In genomic region chr2:176157499-176158305, GRCh38 we compare ENCODE assay signal across 1 cellular context.
TF ChIP-seq lines count a peak whose summit lies in the region.

No MANE protein-coding gene starts in this region.

TF ChIP-seq in HEK293, 187 proteins besides CTCF, POLR2A, EP300 and RAD21 (continued from another document and continues in another):
- TF ChIP-seq, protein P1, sequence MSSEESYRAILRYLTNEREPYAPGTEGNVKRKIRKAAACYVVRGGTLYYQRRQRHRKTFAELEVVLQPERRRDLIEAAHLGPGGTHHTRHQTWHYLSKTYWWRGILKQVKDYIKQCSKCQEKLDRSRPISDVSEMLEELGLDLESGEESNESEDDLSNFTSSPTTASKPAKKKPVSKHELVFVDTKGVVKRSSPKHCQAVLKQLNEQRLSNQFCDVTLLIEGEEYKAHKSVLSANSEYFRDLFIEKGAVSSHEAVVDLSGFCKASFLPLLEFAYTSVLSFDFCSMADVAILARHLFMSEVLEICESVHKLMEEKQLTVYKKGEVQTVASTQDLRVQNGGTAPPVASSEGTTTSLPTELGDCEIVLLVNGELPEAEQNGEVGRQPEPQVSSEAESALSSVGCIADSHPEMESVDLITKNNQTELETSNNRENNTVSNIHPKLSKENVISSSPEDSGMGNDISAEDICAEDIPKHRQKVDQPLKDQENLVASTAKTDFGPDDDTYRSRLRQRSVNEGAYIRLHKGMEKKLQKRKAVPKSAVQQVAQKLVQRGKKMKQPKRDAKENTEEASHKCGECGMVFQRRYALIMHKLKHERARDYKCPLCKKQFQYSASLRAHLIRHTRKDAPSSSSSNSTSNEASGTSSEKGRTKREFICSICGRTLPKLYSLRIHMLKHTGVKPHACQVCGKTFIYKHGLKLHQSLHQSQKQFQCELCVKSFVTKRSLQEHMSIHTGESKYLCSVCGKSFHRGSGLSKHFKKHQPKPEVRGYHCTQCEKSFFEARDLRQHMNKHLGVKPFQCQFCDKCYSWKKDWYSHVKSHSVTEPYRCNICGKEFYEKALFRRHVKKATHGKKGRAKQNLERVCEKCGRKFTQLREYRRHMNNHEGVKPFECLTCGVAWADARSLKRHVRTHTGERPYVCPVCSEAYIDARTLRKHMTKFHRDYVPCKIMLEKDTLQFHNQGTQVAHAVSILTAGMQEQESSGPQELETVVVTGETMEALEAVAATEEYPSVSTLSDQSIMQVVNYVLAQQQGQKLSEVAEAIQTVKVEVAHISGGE (tag by site-specific recombination; conservative IDR thresholded peaks at IDR 0.05; ENCODE audit: low read depth) = no peak
- TF ChIP-seq YY1 (tag by site-specific recombination; IDR thresholded peaks at IDR 0.05) (peak; percentile 65), ZNF146 (tag by site-specific recombination; IDR thresholded peaks at IDR 0.05) (no peak), ZNF837 (tag by site-specific recombination; IDR thresholded peaks at IDR 0.05) (no peak), KLF17 (tag by site-specific recombination; IDR thresholded peaks at IDR 0.05) (peak; percentile 73; the same call in 1 of the 2 replicates), ZNF426 (tag by site-specific recombination; IDR thresholded peaks at IDR 0.05) (no peak), ZNF792 (tag by site-specific recombination; IDR thresholded peaks at IDR 0.05) (no peak; the same call in 1 of the 2 replicates), ZNF473 (tag by site-specific recombination; IDR thresholded peaks at IDR 0.05) (no peak), ZNF660 (tag by site-specific recombination; IDR thresholded peaks at IDR 0.05) (no peak), KLF9 (tag by site-specific recombination; IDR thresholded peaks at IDR 0.05; ENCODE audit: low read depth) (peak; percentile 33; the same call in 1 of the 2 replicates), KLF7 (tag by site-specific recombination; IDR thresholded peaks at IDR 0.05; ENCODE audit: borderline replicate concordance) (no peak), ZNF664 (tag by site-specific recombination; IDR thresholded peaks at IDR 0.05) (0 out of 2 replicates have a peak, but pooled peaks have one; percentile 14), ZBTB6 (tag by site-specific recombination; IDR thresholded peaks at IDR 0.05) (no peak), ZNF138 (tag by site-specific recombination; IDR thresholded peaks at IDR 0.05; ENCODE audit: borderline replicate concordance) (no peak), SETDB1 (IDR thresholded peaks at IDR 0.05; ENCODE audit: insufficient read length, low read length) (no peak), ZNF416 (tag by site-specific recombination; IDR thresholded peaks at IDR 0.05) (no peak), ZNF114 (tag by site-specific recombination; IDR thresholded peaks at IDR 0.05) (no peak), ZNF701 (tag by site-specific recombination; IDR thresholded peaks at IDR 0.05) (no peak), ZBTB48 (tag by site-specific recombination; IDR thresholded peaks at IDR 0.05) (peak; percentile 66; the same call in 1 of the 2 replicates), ZNF621 (tag by site-specific recombination; IDR thresholded peaks at IDR 0.05) (no peak), ZBTB1 (tag by site-specific recombination; IDR thresholded peaks at IDR 0.05) (no peak; the same call in 1 of the 2 replicates), ZNF214 (tag by site-specific recombination; IDR thresholded peaks at IDR 0.05; ENCODE audit: borderline replicate concordance) (no peak), ZNF488 (tag by site-specific recombination; IDR thresholded peaks at IDR 0.05) (no peak), ZNF791 (tag by site-specific recombination; IDR thresholded peaks at IDR 0.05) (no peak), ZNF266 (tag by site-specific recombination; IDR thresholded peaks at IDR 0.05; ENCODE audit: low read depth) (no peak), ZNF292 (tag by site-specific recombination; IDR thresholded peaks at IDR 0.05; ENCODE audit: borderline replicate concordance, low read depth) (no peak), ZNF768 (tag by site-specific recombination; IDR thresholded peaks at IDR 0.05) (no peak), HIC1 (tag by site-specific recombination; IDR thresholded peaks at IDR 0.05) (peak; percentile 81), ZNF521 (tag by site-specific recombination; IDR thresholded peaks at IDR 0.05) (no peak), ZBTB17 (tag by site-specific recombination; IDR thresholded peaks at IDR 0.05) (peak; percentile 94), ZNF433 (tag by site-specific recombination; IDR thresholded peaks at IDR 0.05; ENCODE audit: low read depth) (no peak), GLI2 (tag by site-specific recombination; IDR thresholded peaks at IDR 0.05; ENCODE audit: borderline replicate concordance, low read depth) (0 out of 2 replicates have a peak, but pooled peaks have one; percentile 26), EGR2 (tag by site-specific recombination; IDR thresholded peaks at IDR 0.05; ENCODE audit: low read depth) (no peak), ZNF776 (tag by site-specific recombination; IDR thresholded peaks at IDR 0.05; ENCODE audit: borderline replicate concordance) (no peak), ZFP3 (tag by site-specific recombination; IDR thresholded peaks at IDR 0.05; ENCODE audit: low read depth) (no peak), ZNF777 (tag by site-specific recombination; IDR thresholded peaks at IDR 0.05; ENCODE audit: borderline replicate concordance) (no peak; the same call in 1 of the 2 replicates), ZNF747 (tag by site-specific recombination; IDR thresholded peaks at IDR 0.05) (no peak), REST (tag by site-specific recombination; IDR thresholded peaks at IDR 0.05) (0 out of 2 replicates have a peak, but pooled peaks have one; percentile 12), ZEB2 (tag by site-specific recombination; IDR thresholded peaks at IDR 0.05) (peak; percentile 60; the same call in 1 of the 2 replicates), ZSCAN30 (tag by site-specific recombination; IDR thresholded peaks at IDR 0.05) (peak; percentile 76), SP2 (tag by site-specific recombination; IDR thresholded peaks at IDR 0.05) (no peak)
- TF ChIP-seq, protein P2, sequence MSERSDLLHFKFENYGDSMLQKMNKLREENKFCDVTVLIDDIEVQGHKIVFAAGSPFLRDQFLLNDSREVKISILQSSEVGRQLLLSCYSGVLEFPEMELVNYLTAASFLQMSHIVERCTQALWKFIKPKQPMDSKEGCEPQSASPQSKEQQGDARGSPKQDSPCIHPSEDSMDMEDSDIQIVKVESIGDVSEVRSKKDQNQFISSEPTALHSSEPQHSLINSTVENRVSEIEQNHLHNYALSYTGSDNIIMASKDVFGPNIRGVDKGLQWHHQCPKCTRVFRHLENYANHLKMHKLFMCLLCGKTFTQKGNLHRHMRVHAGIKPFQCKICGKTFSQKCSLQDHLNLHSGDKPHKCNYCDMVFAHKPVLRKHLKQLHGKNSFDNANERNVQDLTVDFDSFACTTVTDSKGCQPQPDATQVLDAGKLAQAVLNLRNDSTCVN (tag by site-specific recombination; optimal IDR thresholded peaks at IDR 0.05) = peak; percentile 95
- TF ChIP-seq, protein P3, sequence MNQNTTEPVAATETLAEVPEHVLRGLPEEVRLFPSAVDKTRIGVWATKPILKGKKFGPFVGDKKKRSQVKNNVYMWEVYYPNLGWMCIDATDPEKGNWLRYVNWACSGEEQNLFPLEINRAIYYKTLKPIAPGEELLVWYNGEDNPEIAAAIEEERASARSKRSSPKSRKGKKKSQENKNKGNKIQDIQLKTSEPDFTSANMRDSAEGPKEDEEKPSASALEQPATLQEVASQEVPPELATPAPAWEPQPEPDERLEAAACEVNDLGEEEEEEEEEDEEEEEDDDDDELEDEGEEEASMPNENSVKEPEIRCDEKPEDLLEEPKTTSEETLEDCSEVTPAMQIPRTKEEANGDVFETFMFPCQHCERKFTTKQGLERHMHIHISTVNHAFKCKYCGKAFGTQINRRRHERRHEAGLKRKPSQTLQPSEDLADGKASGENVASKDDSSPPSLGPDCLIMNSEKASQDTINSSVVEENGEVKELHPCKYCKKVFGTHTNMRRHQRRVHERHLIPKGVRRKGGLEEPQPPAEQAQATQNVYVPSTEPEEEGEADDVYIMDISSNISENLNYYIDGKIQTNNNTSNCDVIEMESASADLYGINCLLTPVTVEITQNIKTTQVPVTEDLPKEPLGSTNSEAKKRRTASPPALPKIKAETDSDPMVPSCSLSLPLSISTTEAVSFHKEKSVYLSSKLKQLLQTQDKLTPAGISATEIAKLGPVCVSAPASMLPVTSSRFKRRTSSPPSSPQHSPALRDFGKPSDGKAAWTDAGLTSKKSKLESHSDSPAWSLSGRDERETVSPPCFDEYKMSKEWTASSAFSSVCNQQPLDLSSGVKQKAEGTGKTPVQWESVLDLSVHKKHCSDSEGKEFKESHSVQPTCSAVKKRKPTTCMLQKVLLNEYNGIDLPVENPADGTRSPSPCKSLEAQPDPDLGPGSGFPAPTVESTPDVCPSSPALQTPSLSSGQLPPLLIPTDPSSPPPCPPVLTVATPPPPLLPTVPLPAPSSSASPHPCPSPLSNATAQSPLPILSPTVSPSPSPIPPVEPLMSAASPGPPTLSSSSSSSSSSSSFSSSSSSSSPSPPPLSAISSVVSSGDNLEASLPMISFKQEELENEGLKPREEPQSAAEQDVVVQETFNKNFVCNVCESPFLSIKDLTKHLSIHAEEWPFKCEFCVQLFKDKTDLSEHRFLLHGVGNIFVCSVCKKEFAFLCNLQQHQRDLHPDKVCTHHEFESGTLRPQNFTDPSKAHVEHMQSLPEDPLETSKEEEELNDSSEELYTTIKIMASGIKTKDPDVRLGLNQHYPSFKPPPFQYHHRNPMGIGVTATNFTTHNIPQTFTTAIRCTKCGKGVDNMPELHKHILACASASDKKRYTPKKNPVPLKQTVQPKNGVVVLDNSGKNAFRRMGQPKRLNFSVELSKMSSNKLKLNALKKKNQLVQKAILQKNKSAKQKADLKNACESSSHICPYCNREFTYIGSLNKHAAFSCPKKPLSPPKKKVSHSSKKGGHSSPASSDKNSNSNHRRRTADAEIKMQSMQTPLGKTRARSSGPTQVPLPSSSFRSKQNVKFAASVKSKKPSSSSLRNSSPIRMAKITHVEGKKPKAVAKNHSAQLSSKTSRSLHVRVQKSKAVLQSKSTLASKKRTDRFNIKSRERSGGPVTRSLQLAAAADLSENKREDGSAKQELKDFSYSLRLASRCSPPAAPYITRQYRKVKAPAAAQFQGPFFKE (tag by site-specific recombination; IDR thresholded peaks at IDR 0.05; ENCODE audit: borderline replicate concordance) = no peak
